22 cellular contexts compared by ENCODE assay signal in genomic region chr3:133992951-133993595, GRCh38. TPM values are rescaled to one million over a fixed set of nuclear protein-coding genes. Genes with fewer than 3 reads are reported as not detected.
"Had no signal": no experiment of that assay in that cellular context is flagged by ENCODE, and none has a peak within 500 bp of the region (broad histone marks: within the 10 kb centered on the region; RNA-seq: fewer than 3 reads in every experiment).

No MANE protein-coding gene starts in this region.

- H3K4me3 Mint-ChIP-seq: activated CD4-positive, alpha-beta T cell treated with anti-CD3 and anti-CD28 coated beads, Interleukin-2, amount 10 ng/mL, durations not matched to agents 7 days and 5 days; activated naive CD4-positive, alpha-beta T cell treated with anti-CD3 and anti-CD28 coated beads for 36 hours; activated naive CD8-positive, alpha-beta T cell treated with anti-CD3 and anti-CD28 coated beads, Interleukin-2, amount 10 ng/mL, durations not matched to agents 7 days and 5 days; activated T-cell treated with anti-CD3 and anti-CD28 coated beads, Interleukin-2, amount 50 U/mL, for 72 hours; dendritic cell treated with granulocyte-macrophage colony-stimulating factor and Interleukin-4, amounts not matched to agents 40 ng/mL and 50 ng/mL, for 4 days; naive thymus-derived CD4-positive, alpha-beta T cell; neural crest cell had no signal

- H3K4me3 ChIP-seq: esophagus muscularis mucosa, thyroid gland had no signal

- DNase-seq: activated CD4-positive, alpha-beta T cell treated with anti-CD3 and anti-CD28 coated beads, Interleukin-2, amount 10 ng/mL, durations not matched to agents 7 days and 5 days; activated CD4-positive, CD25-positive, alpha-beta regulatory T cell treated with anti-CD3 and anti-CD28 coated beads, Interleukin-2, amount 50 U/mL, for 72 hours; activated effector memory CD4-positive, alpha-beta T cell treated with Interleukin-2 at 50 U/mL for 16 hours; activated naive CD4-positive, alpha-beta T cell treated with anti-CD3 and anti-CD28 coated beads for 36 hours; activated naive CD8-positive, alpha-beta T cell treated with anti-CD3 and anti-CD28 coated beads, Interleukin-2, amount 10 ng/mL, durations not matched to agents 7 days and 5 days; activated T-cell treated with anti-CD3 and anti-CD28 coated beads, Interleukin-2, amount 50 U/mL, for 72 hours; amygdala; effector memory CD4-positive, alpha-beta T cell; glutamatergic neuron; hippocampal formation; mesenchymal stem cell; naive thymus-derived CD4-positive, alpha-beta T cell; stimulated activated CD4-positive, alpha-beta T cell treated with anti-CD3 and anti-CD28 coated beads, Interleukin-4, amount 100 ng/mL, for 24 hours; stimulated activated naive CD4-positive, alpha-beta T cell treated with Interleukin-2 at 50 U/mL for 16 hours; substantia nigra; T-helper 1 cell; thyroid gland; WERI-Rb-1 had no signal

- H3K36me3 Mint-ChIP-seq: activated naive CD8-positive, alpha-beta T cell treated with anti-CD3 and anti-CD28 coated beads, Interleukin-2, amount 10 ng/mL, durations not matched to agents 7 days and 5 days; naive thymus-derived CD4-positive, alpha-beta T cell had no signal

- H3K4me1 Mint-ChIP-seq: activated CD4-positive, alpha-beta T cell treated with anti-CD3 and anti-CD28 coated beads, Interleukin-2, amount 10 ng/mL, durations not matched to agents 7 days and 5 days; activated naive CD8-positive, alpha-beta T cell treated with anti-CD3 and anti-CD28 coated beads, Interleukin-2, amount 10 ng/mL, durations not matched to agents 7 days and 5 days; naive thymus-derived CD4-positive, alpha-beta T cell had no signal

- H3K4me1 ChIP-seq: thyroid gland had no signal

- H3K9me3 Mint-ChIP-seq: activated CD4-positive, alpha-beta T cell treated with anti-CD3 and anti-CD28 coated beads, Interleukin-2, amount 10 ng/mL, durations not matched to agents 7 days and 5 days; activated naive CD4-positive, alpha-beta T cell treated with anti-CD3 and anti-CD28 coated beads for 36 hours; activated naive CD8-positive, alpha-beta T cell treated with anti-CD3 and anti-CD28 coated beads, Interleukin-2, amount 10 ng/mL, durations not matched to agents 7 days and 5 days; activated T-cell treated with anti-CD3 and anti-CD28 coated beads, Interleukin-2, amount 50 U/mL, for 72 hours; dendritic cell treated with granulocyte-macrophage colony-stimulating factor and Interleukin-4, amounts not matched to agents 40 ng/mL and 50 ng/mL, for 4 days; naive thymus-derived CD4-positive, alpha-beta T cell had no signal

- H3K9me3 ChIP-seq: esophagus muscularis mucosa, thyroid gland had no signal

- H3K27ac ChIP-seq: WERI-Rb-1 had no signal

- H3K27me3 ChIP-seq: esophagus muscularis mucosa, thyroid gland had no signal

- H3K27ac Mint-ChIP-seq: activated CD4-positive, alpha-beta T cell treated with anti-CD3 and anti-CD28 coated beads, Interleukin-2, amount 10 ng/mL, durations not matched to agents 7 days and 5 days; activated naive CD4-positive, alpha-beta T cell treated with anti-CD3 and anti-CD28 coated beads for 36 hours; activated naive CD8-positive, alpha-beta T cell treated with anti-CD3 and anti-CD28 coated beads, Interleukin-2, amount 10 ng/mL, durations not matched to agents 7 days and 5 days; activated T-cell treated with anti-CD3 and anti-CD28 coated beads, Interleukin-2, amount 50 U/mL, for 72 hours; dendritic cell treated with granulocyte-macrophage colony-stimulating factor and Interleukin-4, amounts not matched to agents 40 ng/mL and 50 ng/mL, for 4 days; naive thymus-derived CD4-positive, alpha-beta T cell; progenitor cell of endocrine pancreas had no signal

- H3K27me3 Mint-ChIP-seq: dendritic cell treated with granulocyte-macrophage colony-stimulating factor and Interleukin-4, amounts not matched to agents 40 ng/mL and 50 ng/mL, for 4 days had no signal

- ATAC-seq: activated T-cell treated with anti-CD3 and anti-CD28 coated beads, Interleukin-2, amount 50 U/mL, for 72 hours; naive thymus-derived CD4-positive, alpha-beta T cell had no signal

- H3K36me3 ChIP-seq: esophagus muscularis mucosa, thyroid gland, WERI-Rb-1 had no signal

RNA-seq across cellular contexts. Expression of gene SLCO2A1, which starts 36.7 kb away (rescaled TPM):
- total RNA-seq: activated CD4-positive, alpha-beta T cell treated with anti-CD3 and anti-CD28 coated beads, Interleukin-2, amount 10 ng/mL, durations not matched to agents 7 days and 5 days; activated naive CD4-positive, alpha-beta T cell treated with anti-CD3 and anti-CD28 coated beads for 36 hours; activated naive CD8-positive, alpha-beta T cell treated with anti-CD3 and anti-CD28 coated beads, Interleukin-2, amount 10 ng/mL, durations not matched to agents 7 days and 5 days; naive thymus-derived CD4-positive, alpha-beta T cell had no signal
- polyA plus RNA-seq: naive thymus-derived CD4-positive, alpha-beta T cell had no signal
